In genomic region chrX:124232523-124233201, GRCh38 we compare ENCODE assay signal across 10 cellular contexts.
A peak's percentile ranks its signal among the peaks of the same experiment; 100 is the strongest.
DNase-seq lines count a peak whose midpoint lies in the region; ATAC-seq, FAIRE-seq and TF ChIP-seq lines count a peak whose summit lies in the region.
"Had no signal": no experiment of that assay in that cellular context is flagged by ENCODE, and none has a peak within 500 bp of the region (broad histone marks: within the 10 kb centered on the region; RNA-seq: fewer than 3 reads in every experiment).

No MANE protein-coding gene starts in this region.

- RAD21 ChIA-PET in GM12878 (lab: Charles Lee; ENCODE audit: unreplicated experiment): interaction anchor here (0.7 kb wide), 1 partner anchor 114 kb away, joined by 3 read pairs; the partner anchor contains the start of gene SH2D1A

- 28% methylated on average over 3 of the region's 3 CpGs for WGBS in GM12878 (ENCODE audit: insufficient coverage, insufficient replicate concordance, low lambda C conversion rate, missing lambda C conversion rate)

- no peak overlapping the region for H3K27ac ChIP-seq in GM12878 (ENCODE audit: control insufficient read depth, insufficient read depth)
- no peak overlapping the region for H3K27ac ChIP-seq in kidney (ENCODE audit: low read depth in 2 of 2, low read length in 2 of 2)
- H3K27ac ChIP-seq: SJSA1 had no signal

- CTCF ChIA-PET in GM12878 (lab: Yijun Ruan, JAX) (no interaction called here), T-cell (lab: Charles Lee) (no interaction called here)

- intact Hi-C loops in GM12878 (cut with micrococcal nuclease; ENCODE audit: unreplicated experiment) (no loop called here), kidney (cut with DNase I) (no loop called here)

- no peak for TF ChIP-seq RAD21 in GM12878 (IDR thresholded peaks at IDR 0.05; ENCODE audit: insufficient read depth, low read depth, low read length)

- H3K79me2 ChIP-seq in GM12878 (ENCODE audit: control insufficient read depth, insufficient read depth, low read length): no peaks in the 10 kb centered on the region

- DNase-seq in GM12878 (ENCODE audit: low read depth, low spot score) (no peak), T-cell (no peak), GM12892 (ENCODE audit: insufficient read length) (no peak), cortex of kidney (lab: John Stamatoyannopoulos, UW) (no peak), kidney (no peak)
- DNase-seq: glutamatergic neuron had no signal

- in situ Hi-C loops in GM12878 (cut with MboI): no loop called here

- no peak for TF ChIP-seq CTCF in GM12878 (IDR thresholded peaks at IDR 0.05 in 2 of 3, conservative IDR thresholded peaks at IDR 0.05 in 1 of 3; ENCODE audit: control insufficient read depth in 2 of 3, extremely low read depth in 1 of 3, insufficient read depth in 1 of 3, low read depth in 3 of 3, low read length in 3 of 3)
- no peak for TF ChIP-seq CTCF in kidney (IDR thresholded peaks at IDR 0.05; ENCODE audit: borderline replicate concordance, extremely low read depth, insufficient read depth)

- FAIRE-seq in GM12878 (lab: Jason Lieb, UNC) (peak; percentile 64), GM12892 (lab: Jason Lieb, UNC) (no peak), kidney (lab: Jason Lieb, UNC) (no peak)

- peaks cover 0 to 4% of the 10 kb centered on the region in 2 donors for H3K27me3 Mint-ChIP-seq in T-cell

- H3K9me3 Mint-ChIP-seq in T-cell: no peaks in the 10 kb centered on the region

- SMC1A ChIA-PET in GM12878 (lab: Charles Lee; ENCODE audit: uncharacterized antibody, unreplicated experiment): interaction anchor here (0.9 kb wide), 1 partner anchor 9 kb away, joined by 3 read pairs; no protein-coding TSS in a partner anchor

- no peaks in the 10 kb centered on the region for H3K36me3 Mint-ChIP-seq in T-cell

- H3K4me3 ChIP-seq in GM12878 (no peak overlapping the region), kidney (ENCODE audit: low read length in 2 of 2) (no peak overlapping the region)
- H3K4me3 ChIP-seq: SJSA1 had no signal

- POLR2A ChIA-PET in GM12878 (lab: Charles Lee) (interaction anchor here (0.7 kb wide), 1 partner anchor 41 kb away, joined by 3 read pairs; no protein-coding TSS in a partner anchor), T-cell (lab: Charles Lee) (interaction anchor here in 1 of 2 donors (0.6 kb wide), 1 partner anchor 1065 kb away, joined by 3 read pairs; no protein-coding TSS in a partner anchor)

- H3K4me1 ChIP-seq in GM12878 (ENCODE audit: control insufficient read depth, insufficient read depth, low read length) (peaks cover 4% of the 10 kb centered on the region; the same call in 1 of the 2 replicates), kidney (ENCODE audit: control insufficient read depth in 1 of 2, insufficient read depth in 1 of 2, low read depth in 1 of 2, low read length in 2 of 2) (no peaks in the 10 kb centered on the region)
- H3K4me1 ChIP-seq: SJSA1 had no signal

- no peak overlapping the region for H3K4me2 ChIP-seq in GM12878 (ENCODE audit: control insufficient read depth, insufficient read depth)

- H3K27me3 ChIP-seq in GM12878 (replicated peaks in 1 of 2; ENCODE audit: control insufficient read depth in 2 of 2, insufficient read depth in 2 of 2, low read length in 1 of 2): no peaks in the 10 kb centered on the region
- H3K27me3 ChIP-seq: SJSA1 had no signal

- no peak overlapping the region for H2AFZ ChIP-seq in GM12878 (ENCODE audit: control insufficient read depth, low read depth, low read length)

- H3K36me3 ChIP-seq in GM12878 (ENCODE audit: control insufficient read depth in 2 of 2, insufficient read depth in 2 of 2, low read length in 1 of 2) (no peaks in the 10 kb centered on the region), kidney (ENCODE audit: control insufficient read depth in 1 of 2, insufficient read depth in 2 of 2, low read length in 2 of 2) (no peaks in the 10 kb centered on the region)
- H3K36me3 ChIP-seq: SJSA1 had no signal

- no peak for TF ChIP-seq EP300 in GM12878 (IDR thresholded peaks at IDR 0.05; ENCODE audit: borderline replicate concordance in 1 of 2, control insufficient read depth in 1 of 2, low read depth in 2 of 2, low read length in 2 of 2)

- ATAC-seq in GM18870 (IDR thresholded peaks at IDR 0.05; ENCODE audit: unreplicated experiment) (peak; percentile 67), GM21723 (IDR thresholded peaks at IDR 0.05; ENCODE audit: unreplicated experiment) (peak; percentile 76), HG03457 (IDR thresholded peaks at IDR 0.05; ENCODE audit: unreplicated experiment) (peak; percentile 85), GM12878 (peak; percentile 82), T-cell (replicated peaks in 1 of 4) (no peak)

- TF ChIP-seq POLR2A in GM12878 (IDR thresholded peaks at IDR 0.05; ENCODE audit: low read depth, low read length): no peak
- TF ChIP-seq POLR2A in GM12892 (IDR thresholded peaks at IDR 0.05; ENCODE audit: low read depth, low read length): no peak

- H3K4me1 Mint-ChIP-seq in T-cell: peaks cover 13 to 28% (median 22%) of the 10 kb centered on the region in 3 donors

- H3K4me3 Mint-ChIP-seq in T-cell: no peak overlapping the region

- H3K9me3 ChIP-seq in GM12878 (replicated peaks; ENCODE audit: control insufficient read depth, insufficient read depth, low read length) (no peaks in the 10 kb centered on the region), kidney (ENCODE audit: control insufficient read depth in 1 of 2, low read length in 2 of 2) (no peaks in the 10 kb centered on the region)
- H3K9me3 ChIP-seq: SJSA1 had no signal

- no TSS peak for BruUV-seq in GM12878 (replicated peaks; lab: Mats Ljungman, UMichigan)

- no peak overlapping the region for H3K9ac ChIP-seq in GM12878 (ENCODE audit: control insufficient read depth, insufficient read depth, low read length)
- H3K9ac ChIP-seq in kidney (ENCODE audit: low read length in 2 of 2): no peak overlapping the region

- no peaks in the 10 kb centered on the region; the same call in 1 of the 2 replicates for H4K20me1 ChIP-seq in GM12878 (ENCODE audit: control insufficient read depth, insufficient read depth)

- peak overlapping the region in 1 of 2 donors; percentile 46 for H3K27ac Mint-ChIP-seq in T-cell

TF ChIP-seq in GM12878, 131 proteins besides CTCF, POLR2A, EP300 and RAD21:
- TF ChIP-seq RUNX3 (IDR thresholded peaks at IDR 0.05; ENCODE audit: low read length) (peak; percentile 32; the same call in 1 of the 2 replicates), JUNB (IDR thresholded peaks at IDR 0.05) (peak; percentile 48), SUZ12 (IDR thresholded peaks at IDR 0.05; ENCODE audit: unreplicated experiment) (no peak), MTA3 (IDR thresholded peaks at IDR 0.05; ENCODE audit: borderline replicate concordance, low read length) (no peak)

Comparison
In these comparisons a context has a peak if more than half of its experiments do, and no peak if none do; other contexts are left out.
1. ATAC-seq: peak in GM18870 (single experiment), GM21723 (single experiment), HG03457 (single experiment) and GM12878 (single experiment); none in T-cell (0 of 4).